In genomic region chr1:198683449-198683848, GRCh38 we compare ENCODE assay signal across 12 cellular contexts. TPM values are rescaled to one million over a fixed set of nuclear protein-coding genes. Genes with fewer than 3 reads are reported as not detected.
DNase-seq lines count a peak whose midpoint lies in the region; ATAC-seq and TF ChIP-seq lines count a peak whose summit lies in the region.
"Had no signal": no experiment of that assay in that cellular context is flagged by ENCODE, and none has a peak within 500 bp of the region (broad histone marks: within the 10 kb centered on the region; RNA-seq: fewer than 3 reads in every experiment).

No MANE protein-coding gene starts in this region.

- H3K4me1 ChIP-seq in Panc1 (ENCODE audit: control insufficient read depth, insufficient read depth, low read length) (peaks cover 15% of the 10 kb centered on the region), right atrium auricular region (no peaks in the 10 kb centered on the region)
- H3K4me1 ChIP-seq in effector memory CD4-positive, alpha-beta T cell (ENCODE audit: control insufficient read depth, insufficient read depth, low read length, poor library complexity, severe bottlenecking): peaks cover 78% of the 10 kb centered on the region

- H3K27ac ChIP-seq in Panc1 (ENCODE audit: low read length): peak overlapping the region; percentile 80; the same call in 1 of the 2 replicates
- H3K27ac ChIP-seq in effector memory CD4-positive, alpha-beta T cell (ENCODE audit: insufficient read depth, low read length, poor library complexity, severe bottlenecking): peak overlapping the region; percentile 80
- H3K27ac ChIP-seq in right atrium auricular region: no peak overlapping the region

- H3K4me3 ChIP-seq in Panc1 (ENCODE audit: low read depth in 2 of 2, low read length in 2 of 2) (no peak overlapping the region), right atrium auricular region (no peak overlapping the region)
- peak overlapping the region; percentile 12 for H3K4me3 ChIP-seq in effector memory CD4-positive, alpha-beta T cell (ENCODE audit: insufficient read depth, low read depth, low read length, poor library complexity, severe bottlenecking)

- peaks cover 93% of the 10 kb centered on the region for H3K4me1 Mint-ChIP-seq in activated T-cell treated with anti-CD3 and anti-CD28 coated beads, Interleukin-2, amount 50 U/mL, for 72 hours (ENCODE audit: low read depth)
- peaks cover 36 to 61% of the 10 kb centered on the region in 2 donors for H3K4me1 Mint-ChIP-seq in stimulated activated naive B cell treated with anti-CD40 and anti-IgM and Interleukin-4, amounts not matched to agents 10 μg/mL and 1 μg/mL and 100 μg/mL, for 72 hours

- H3K36me3 ChIP-seq in Panc1 (ENCODE audit: control insufficient read depth, insufficient read depth, low read length) (no peaks in the 10 kb centered on the region), right atrium auricular region (no peaks in the 10 kb centered on the region)
- H3K36me3 ChIP-seq in effector memory CD4-positive, alpha-beta T cell (ENCODE audit: control insufficient read depth, insufficient read depth, low read length): peaks cover 4% of the 10 kb centered on the region

- no peaks in the 10 kb centered on the region for H3K9me3 ChIP-seq in Panc1 (ENCODE audit: control insufficient read depth, insufficient read depth, low read depth, low read length)
- no peaks in the 10 kb centered on the region for H3K9me3 ChIP-seq in effector memory CD4-positive, alpha-beta T cell (ENCODE audit: control insufficient read depth, low read length)
- H3K9me3 ChIP-seq in right atrium auricular region: no peaks in the 10 kb centered on the region

- no TSS peak for BruUV-seq in Panc1 (replicated peaks; lab: Mats Ljungman, UMichigan)

- ATAC-seq in activated T-cell treated with anti-CD3 and anti-CD28 coated beads, Interleukin-2, amount 50 U/mL, for 72 hours (replicated peaks in 1 of 2): no peak
- no peak for ATAC-seq in Panc1
- no peak for ATAC-seq in stimulated activated naive B cell treated with anti-CD40 and anti-IgM and Interleukin-4, amounts not matched to agents 10 μg/mL and 1 μg/mL and 100 μg/mL, for 72 hours (replicated peaks)

- H3K27me3 Mint-ChIP-seq in activated T-cell treated with anti-CD3 and anti-CD28 coated beads, Interleukin-2, amount 50 U/mL, for 72 hours (ENCODE audit: low read depth): no peaks in the 10 kb centered on the region
- H3K27me3 Mint-ChIP-seq in stimulated activated naive B cell treated with anti-CD40 and anti-IgM and Interleukin-4, amounts not matched to agents 10 μg/mL and 1 μg/mL and 100 μg/mL, for 72 hours: no peaks in the 10 kb centered on the region

- in situ Hi-C loops in Panc1 (cut with HindIII; ENCODE audit: low pct_unique_long_range_greater_than_20kb, low sequenced_read_pairs): no loop called here

- no peak for DNase-seq in activated T-cell treated with anti-CD3 and anti-CD28 coated beads, Interleukin-2, amount 50 U/mL, for 72 hours
- no peak for DNase-seq in activated T-cell treated with anti-CD3 and anti-CD28 coated beads, Interleukin-2, amount 50 U/mL, for 48 hours
- no peak for DNase-seq in Panc1 (ENCODE audit: low read depth, low spot score)
- DNase-seq in effector memory CD4-positive, alpha-beta T cell: no peak
- DNase-seq in stimulated activated naive B cell treated with anti-CD40 and anti-IgM and Interleukin-4, amounts not matched to agents 10 μg/mL and 1 μg/mL and 100 μg/mL, for 72 hours: no peak
- DNase-seq in foreskin melanocyte: no peak
- DNase-seq in right atrium auricular region (ENCODE audit: low spot score): no peak
- DNase-seq in stimulated activated naive CD4-positive, alpha-beta T cell (lab: John Stamatoyannopoulos, UW): no peak
- DNase-seq: DMS79 treated with DMSO at 0.1 percent for 48 hours, KG1, NCI-H2081, nucleus accumbens had no signal

- intact Hi-C loops in Panc1 (cut with micrococcal nuclease; ENCODE audit: unreplicated experiment): loop anchor here (5.0 to 10.0 kb wide), 5 partner anchors 216 to 1159 kb away; no protein-coding TSS in a partner anchor

- CTCF ChIA-PET in Panc1 (lab: Charles Lee): no interaction called here

- H3K36me3 Mint-ChIP-seq in activated T-cell treated with anti-CD3 and anti-CD28 coated beads, Interleukin-2, amount 50 U/mL, for 72 hours (ENCODE audit: insufficient read depth in 2 of 2): peaks cover 2 to 14% of the 10 kb centered on the region in 2 donors
- H3K36me3 Mint-ChIP-seq in stimulated activated naive B cell treated with anti-CD40 and anti-IgM and Interleukin-4, amounts not matched to agents 10 μg/mL and 1 μg/mL and 100 μg/mL, for 72 hours: peaks cover 23 to 29% of the 10 kb centered on the region in 2 donors

- POLR2A ChIA-PET in Panc1 (lab: Charles Lee): no interaction called here

- H3K27me3 ChIP-seq in Panc1 (ENCODE audit: control insufficient read depth, insufficient read depth, low read length) (no peaks in the 10 kb centered on the region), right atrium auricular region (no peaks in the 10 kb centered on the region)
- no peaks in the 10 kb centered on the region for H3K27me3 ChIP-seq in effector memory CD4-positive, alpha-beta T cell (replicated peaks; ENCODE audit: control insufficient read depth, insufficient read depth, low read length, poor library complexity, severe bottlenecking)

- peak overlapping the region; percentile 97 for H3K27ac Mint-ChIP-seq in activated T-cell treated with anti-CD3 and anti-CD28 coated beads, Interleukin-2, amount 50 U/mL, for 72 hours
- peak overlapping the region; percentile 91 for H3K27ac Mint-ChIP-seq in stimulated activated naive B cell treated with anti-CD40 and anti-IgM and Interleukin-4, amounts not matched to agents 10 μg/mL and 1 μg/mL and 100 μg/mL, for 72 hours

- H3K9me3 Mint-ChIP-seq in activated T-cell treated with anti-CD3 and anti-CD28 coated beads, Interleukin-2, amount 50 U/mL, for 72 hours: no peaks in the 10 kb centered on the region
- no peaks in the 10 kb centered on the region for H3K9me3 Mint-ChIP-seq in stimulated activated naive B cell treated with anti-CD40 and anti-IgM and Interleukin-4, amounts not matched to agents 10 μg/mL and 1 μg/mL and 100 μg/mL, for 72 hours

- no peak for TF ChIP-seq CTCF in Panc1 (IDR thresholded peaks at IDR 0.05)
- no peak for TF ChIP-seq CTCF in right atrium auricular region (IDR thresholded peaks at IDR 0.05)

- H3K4me3 Mint-ChIP-seq in activated T-cell treated with anti-CD3 and anti-CD28 coated beads, Interleukin-2, amount 50 U/mL, for 72 hours: peak overlapping the region; percentile 74 to 92
- peak overlapping the region; percentile 6 to 36 for H3K4me3 Mint-ChIP-seq in stimulated activated naive B cell treated with anti-CD40 and anti-IgM and Interleukin-4, amounts not matched to agents 10 μg/mL and 1 μg/mL and 100 μg/mL, for 72 hours

RNA-seq across cellular contexts. Expression of gene PTPRC, which starts 44.6 kb away (rescaled TPM):
- 100 to 1,000 TPM; 490 to 545 TPM for total RNA-seq in activated T-cell treated with anti-CD3 and anti-CD28 coated beads, Interleukin-2, amount 50 U/mL, for 72 hours
- total RNA-seq in Panc1 (2021; ENCODE audit: unreplicated experiment) (1.4 TPM), right atrium auricular region (10 to 100 TPM in 1 of 2 donors, 1 to 10 TPM in 1; 5.5 to 10.1 TPM)
- polyA plus RNA-seq in Panc1 (2012; ENCODE audit: insufficient read length): not detected

Comparison
In these comparisons a context has a peak if more than half of its experiments do, and no peak if none do; other contexts are left out.
1. H3K27ac ChIP-seq: peak in Panc1 (single experiment) and effector memory CD4-positive, alpha-beta T cell (single experiment); none in right atrium auricular region (0 of 2).
2. RNA of gene PTPRC, which starts 44.6 kb away (total RNA-seq): 490 to 545 TPM in activated T-cell treated with anti-CD3 and anti-CD28 coated beads, Interleukin-2, amount 50 U/mL, for 72 hours; 5.5 to 10.1 TPM in right atrium auricular region and 1.4 TPM in Panc1 (single experiment); every median in the first group is over 10 times any median in the second.